ENCODE assay signal across 22 cellular contexts in the genomic region with DNA sequence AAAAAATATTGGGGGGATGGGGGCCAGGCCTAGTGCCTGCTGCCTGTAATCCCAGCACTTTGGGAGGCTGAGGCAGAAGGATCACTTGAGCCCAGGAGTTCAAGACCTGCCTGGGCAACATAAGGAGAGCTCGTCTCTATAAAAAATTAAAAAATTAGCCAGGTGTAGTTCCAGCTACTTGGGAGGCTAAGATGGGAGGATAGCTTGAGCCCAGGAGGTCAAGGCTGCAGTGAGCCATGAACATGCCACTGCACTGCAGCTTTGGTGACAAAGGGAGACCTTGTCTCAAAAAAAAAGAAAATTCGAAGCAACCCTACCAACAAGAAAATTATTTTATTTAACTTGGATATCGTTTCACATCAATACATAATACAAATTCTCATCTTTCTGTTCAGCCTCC.
"Had no signal": no experiment of that assay in that cellular context is flagged by ENCODE, and none has a peak within 500 bp of the region (broad histone marks: within the 10 kb centered on the region; RNA-seq: fewer than 3 reads in every experiment).

No MANE protein-coding gene starts in this region.

- H3K4me1 Mint-ChIP-seq: activated T-helper 17 cell treated with anti-CD3 and anti-CD28 coated beads, Interleukin-2, amount 50 U/mL, for 72 hours had no signal

- H3K9ac ChIP-seq: KMS-11 had no signal

- H3K27me3 Mint-ChIP-seq: activated B cell treated with CpG ODN at 0.5 μM for 24 hours; activated CD4-positive, alpha-beta memory T cell treated with anti-CD3 and anti-CD28 coated beads, Interleukin-2, amount 10 ng/mL, durations not matched to agents 7 days and 5 days; activated CD4-positive, alpha-beta T cell treated with anti-CD3 and anti-CD28 coated beads, Interleukin-2, amount 10 ng/mL, durations not matched to agents 7 days and 5 days; activated naive CD8-positive, alpha-beta T cell treated with anti-CD3 and anti-CD28 coated beads for 36 hours; activated T-helper 17 cell treated with anti-CD3 and anti-CD28 coated beads, Interleukin-2, amount 50 U/mL, for 72 hours; T-helper 17 cell had no signal

- DNase-seq: activated B cell treated with CpG ODN at 0.5 μM for 24 hours; activated CD4-positive, alpha-beta memory T cell treated with anti-CD3 and anti-CD28 coated beads, Interleukin-2, amount 10 ng/mL, durations not matched to agents 7 days and 5 days; activated CD4-positive, alpha-beta T cell treated with anti-CD3 and anti-CD28 coated beads for 1 hour; activated CD4-positive, alpha-beta T cell treated with anti-CD3 and anti-CD28 coated beads, Interleukin-2, amount 10 ng/mL, durations not matched to agents 7 days and 5 days; activated gamma-delta T cell treated with Interleukin-2 at 50 U/mL for 16 hours; activated naive CD4-positive, alpha-beta T cell treated with anti-CD3 and anti-CD28 coated beads, Interleukin-2, amount 10 ng/mL, durations not matched to agents 7 days and 5 days; activated naive CD8-positive, alpha-beta T cell treated with anti-CD3 and anti-CD28 coated beads for 36 hours; activated T-cell treated with anti-CD3 and anti-CD28 coated beads for 4 hours; activated T-cell treated with anti-CD3 and anti-CD28 coated beads, Interleukin-2, amount 50 U/mL, for 48 hours; cerebellar nuclear complex; MM.1S; NCI-H1105; NCI-H1436 treated with DMSO at 0.1 percent for 48 hours; NCI-H187; NCI-H2081; NCI-H446; NCI-H524; SIG-M5; T-helper 17 cell; T-helper 9 cell had no signal

- H3K27ac ChIP-seq: KMS-11 had no signal

- H3K9me3 Mint-ChIP-seq: activated B cell treated with CpG ODN at 0.5 μM for 24 hours; activated CD4-positive, alpha-beta memory T cell treated with anti-CD3 and anti-CD28 coated beads, Interleukin-2, amount 10 ng/mL, durations not matched to agents 7 days and 5 days; activated CD4-positive, alpha-beta T cell treated with anti-CD3 and anti-CD28 coated beads, Interleukin-2, amount 10 ng/mL, durations not matched to agents 7 days and 5 days; activated naive CD4-positive, alpha-beta T cell treated with anti-CD3 and anti-CD28 coated beads, Interleukin-2, amount 10 ng/mL, durations not matched to agents 7 days and 5 days; activated naive CD8-positive, alpha-beta T cell treated with anti-CD3 and anti-CD28 coated beads for 36 hours; activated T-helper 17 cell treated with anti-CD3 and anti-CD28 coated beads, Interleukin-2, amount 50 U/mL, for 72 hours had no signal

- H3K4me3 Mint-ChIP-seq: activated B cell treated with CpG ODN at 0.5 μM for 24 hours; activated CD4-positive, alpha-beta memory T cell treated with anti-CD3 and anti-CD28 coated beads, Interleukin-2, amount 10 ng/mL, durations not matched to agents 7 days and 5 days; activated CD4-positive, alpha-beta T cell treated with anti-CD3 and anti-CD28 coated beads, Interleukin-2, amount 10 ng/mL, durations not matched to agents 7 days and 5 days; activated naive CD4-positive, alpha-beta T cell treated with anti-CD3 and anti-CD28 coated beads, Interleukin-2, amount 10 ng/mL, durations not matched to agents 7 days and 5 days; activated T-helper 17 cell treated with anti-CD3 and anti-CD28 coated beads, Interleukin-2, amount 50 U/mL, for 72 hours; T-helper 17 cell had no signal

- H3K4me2 ChIP-seq: KMS-11 had no signal

- H3K36me3 Mint-ChIP-seq: activated naive CD4-positive, alpha-beta T cell treated with anti-CD3 and anti-CD28 coated beads, Interleukin-2, amount 10 ng/mL, durations not matched to agents 7 days and 5 days; activated naive CD8-positive, alpha-beta T cell treated with anti-CD3 and anti-CD28 coated beads for 36 hours had no signal

- H3K27ac Mint-ChIP-seq: activated B cell treated with CpG ODN at 0.5 μM for 24 hours; activated CD4-positive, alpha-beta memory T cell treated with anti-CD3 and anti-CD28 coated beads, Interleukin-2, amount 10 ng/mL, durations not matched to agents 7 days and 5 days; activated CD4-positive, alpha-beta T cell treated with anti-CD3 and anti-CD28 coated beads, Interleukin-2, amount 10 ng/mL, durations not matched to agents 7 days and 5 days; activated naive CD4-positive, alpha-beta T cell treated with anti-CD3 and anti-CD28 coated beads, Interleukin-2, amount 10 ng/mL, durations not matched to agents 7 days and 5 days; activated naive CD8-positive, alpha-beta T cell treated with anti-CD3 and anti-CD28 coated beads for 36 hours; activated T-helper 17 cell treated with anti-CD3 and anti-CD28 coated beads, Interleukin-2, amount 50 U/mL, for 72 hours; T-helper 17 cell had no signal
